Comparison of ENCODE assay signal across 18 cellular contexts in genomic region chr5:118937393-118938061, GRCh38. TPM values are rescaled to one million over a fixed set of nuclear protein-coding genes. Genes with fewer than 3 reads are reported as not detected.
DNase-seq lines count a peak whose midpoint lies in the region; ATAC-seq and TF ChIP-seq lines count a peak whose summit lies in the region.
"Had no signal": no experiment of that assay in that cellular context is flagged by ENCODE, and none has a peak within 500 bp of the region (broad histone marks: within the 10 kb centered on the region; RNA-seq: fewer than 3 reads in every experiment).

No MANE protein-coding gene starts in this region.

- no peak overlapping the region for H3K4me3 ChIP-seq in astrocyte of the spinal cord (ENCODE audit: low read depth, low read length)
- no peak overlapping the region for H3K4me3 ChIP-seq in MM.1S (ENCODE audit: low read length)
- H3K4me3 ChIP-seq: cardiac muscle cell, spleen, upper lobe of left lung had no signal

- no peak overlapping the region for H3K4me2 ChIP-seq in MM.1S (ENCODE audit: low read depth, low read length)

- H3K79me2 ChIP-seq in MM.1S (ENCODE audit: low read length) = no peaks in the 10 kb centered on the region

- ATAC-seq in activated naive CD8-positive, alpha-beta T cell treated with anti-CD3 and anti-CD28 coated beads, Interleukin-2, amount 50 U/mL, for 24 hours = peak; percentile 73
- ATAC-seq in HG03039 (IDR thresholded peaks at IDR 0.05; ENCODE audit: unreplicated experiment) (peak; percentile 54), GM21717 (IDR thresholded peaks at IDR 0.05; ENCODE audit: unreplicated experiment) (no peak)
- ATAC-seq in stimulated activated naive CD8-positive, alpha-beta T cell treated with anti-CD3 and anti-CD28 coated beads, Interleukin-15, amount 100 ng/mL, for 72 hours = peak; percentile 67
- ATAC-seq: T-cell had no signal

- TF ChIP-seq CTCF in astrocyte of the spinal cord (IDR thresholded peaks at IDR 0.05; ENCODE audit: low read depth, low read length) (no peak), MM.1S (IDR thresholded peaks at IDR 0.05; ENCODE audit: low read length) (no peak)

- in situ Hi-C loops in astrocyte of the spinal cord (cut with HindIII; ENCODE audit: low sequenced_read_pairs) = no loop called here

- H3K36me3 Mint-ChIP-seq in activated naive CD8-positive, alpha-beta T cell treated with anti-CD3 and anti-CD28 coated beads, Interleukin-2, amount 50 U/mL, for 24 hours (ENCODE audit: low read depth) = peaks cover 7% of the 10 kb centered on the region
- H3K36me3 Mint-ChIP-seq in activated naive CD8-positive, alpha-beta T cell treated with anti-CD3 and anti-CD28 coated beads for 36 hours = peaks cover 8% of the 10 kb centered on the region

- H3K27me3 Mint-ChIP-seq in activated naive CD8-positive, alpha-beta T cell treated with anti-CD3 and anti-CD28 coated beads, Interleukin-2, amount 50 U/mL, for 24 hours = no peaks in the 10 kb centered on the region
- no peaks in the 10 kb centered on the region for H3K27me3 Mint-ChIP-seq in activated naive CD8-positive, alpha-beta T cell treated with anti-CD3 and anti-CD28 coated beads for 36 hours
- no peaks in the 10 kb centered on the region for H3K27me3 Mint-ChIP-seq in stimulated activated naive CD8-positive, alpha-beta T cell treated with anti-CD3 and anti-CD28 coated beads, Interleukin-15, amount 100 ng/mL, for 72 hours
- H3K27me3 Mint-ChIP-seq: activated CD4-positive, alpha-beta T cell treated with anti-CD3 and anti-CD28 coated beads, Interleukin-2, amount 10 ng/mL, durations not matched to agents 24 days and 14 days; T-cell had no signal

- DNase-seq in activated naive CD8-positive, alpha-beta T cell treated with anti-CD3 and anti-CD28 coated beads, Interleukin-2, amount 50 U/mL, for 24 hours = no peak
- no peak for DNase-seq in activated naive CD8-positive, alpha-beta T cell treated with anti-CD3 and anti-CD28 coated beads for 36 hours
- DNase-seq in astrocyte of the spinal cord (ENCODE audit: low read depth, low spot score) = peak; percentile 1
- DNase-seq in stimulated activated naive CD8-positive, alpha-beta T cell treated with anti-CD3 and anti-CD28 coated beads, Interleukin-15, amount 100 ng/mL, for 72 hours = no peak
- DNase-seq in stimulated activated CD4-positive, alpha-beta T cell treated with anti-CD3 and anti-CD28 coated beads, Interleukin-2, amount 100 ng/mL, for 24 hours = no peak
- no peak for DNase-seq in MM.1S
- DNase-seq: activated CD4-positive, alpha-beta T cell treated with anti-CD3 and anti-CD28 coated beads, Interleukin-2, amount 10 ng/mL, durations not matched to agents 24 days and 14 days; activated effector memory CD4-positive, alpha-beta T cell treated with Interleukin-2 at 50 U/mL for 16 hours; hypothalamus; NCI-H187; spleen; T-cell; upper lobe of left lung had no signal

- no peak overlapping the region for H3K9ac ChIP-seq in MM.1S (ENCODE audit: low read length)

- H3K27me3 ChIP-seq in MM.1S (replicated peaks; ENCODE audit: insufficient read depth, low read length) = no peaks in the 10 kb centered on the region
- H3K27me3 ChIP-seq: cardiac muscle cell, neutrophil, spleen, upper lobe of left lung had no signal

- H2AFZ ChIP-seq in MM.1S (ENCODE audit: low read length) = no peak overlapping the region

- no peaks in the 10 kb centered on the region for H3K9me3 ChIP-seq in MM.1S (replicated peaks; ENCODE audit: insufficient read depth, low read length)
- H3K9me3 ChIP-seq: neutrophil, spleen, upper lobe of left lung had no signal

- H3K27ac Mint-ChIP-seq in activated naive CD8-positive, alpha-beta T cell treated with anti-CD3 and anti-CD28 coated beads, Interleukin-2, amount 50 U/mL, for 24 hours = no peak overlapping the region
- H3K27ac Mint-ChIP-seq in activated naive CD8-positive, alpha-beta T cell treated with anti-CD3 and anti-CD28 coated beads for 36 hours = no peak overlapping the region
- peak overlapping the region in 1 of 2 donors; percentile 17 for H3K27ac Mint-ChIP-seq in stimulated activated naive CD8-positive, alpha-beta T cell treated with anti-CD3 and anti-CD28 coated beads, Interleukin-15, amount 100 ng/mL, for 72 hours
- H3K27ac Mint-ChIP-seq: activated CD4-positive, alpha-beta T cell treated with anti-CD3 and anti-CD28 coated beads, Interleukin-2, amount 10 ng/mL, durations not matched to agents 24 days and 14 days; T-cell had no signal

- no peak overlapping the region for H3K27ac ChIP-seq in MM.1S (ENCODE audit: low read length)
- H3K27ac ChIP-seq: cardiac muscle cell, epithelial cell of prostate, neutrophil, spleen, upper lobe of left lung had no signal

- no peaks in the 10 kb centered on the region for H3K4me1 ChIP-seq in MM.1S (ENCODE audit: low read length)
- H3K4me1 ChIP-seq: spleen, upper lobe of left lung had no signal

- no peaks in the 10 kb centered on the region for H3K9me3 Mint-ChIP-seq in activated naive CD8-positive, alpha-beta T cell treated with anti-CD3 and anti-CD28 coated beads, Interleukin-2, amount 50 U/mL, for 24 hours
- no peaks in the 10 kb centered on the region for H3K9me3 Mint-ChIP-seq in activated naive CD8-positive, alpha-beta T cell treated with anti-CD3 and anti-CD28 coated beads for 36 hours
- H3K9me3 Mint-ChIP-seq in stimulated activated naive CD8-positive, alpha-beta T cell treated with anti-CD3 and anti-CD28 coated beads, Interleukin-15, amount 100 ng/mL, for 72 hours = no peaks in the 10 kb centered on the region
- H3K9me3 Mint-ChIP-seq: activated CD4-positive, alpha-beta T cell treated with anti-CD3 and anti-CD28 coated beads, Interleukin-2, amount 10 ng/mL, durations not matched to agents 24 days and 14 days; T-cell had no signal

- no peaks in the 10 kb centered on the region for H3F3A ChIP-seq in MM.1S (ENCODE audit: insufficient read depth, low read length)

- no peaks in the 10 kb centered on the region for H3K36me3 ChIP-seq in MM.1S (replicated peaks; ENCODE audit: insufficient read depth, low read length)
- H3K36me3 ChIP-seq: cardiac muscle cell, neutrophil, upper lobe of left lung had no signal

- peaks cover 5% of the 10 kb centered on the region for H3K4me1 Mint-ChIP-seq in activated naive CD8-positive, alpha-beta T cell treated with anti-CD3 and anti-CD28 coated beads, Interleukin-2, amount 50 U/mL, for 24 hours
- H3K4me1 Mint-ChIP-seq in activated naive CD8-positive, alpha-beta T cell treated with anti-CD3 and anti-CD28 coated beads for 36 hours = no peaks in the 10 kb centered on the region
- no peaks in the 10 kb centered on the region for H3K4me1 Mint-ChIP-seq in stimulated activated naive CD8-positive, alpha-beta T cell treated with anti-CD3 and anti-CD28 coated beads, Interleukin-15, amount 100 ng/mL, for 72 hours
- H3K4me1 Mint-ChIP-seq: activated CD4-positive, alpha-beta T cell treated with anti-CD3 and anti-CD28 coated beads, Interleukin-2, amount 10 ng/mL, durations not matched to agents 24 days and 14 days; T-cell had no signal

- no peaks in the 10 kb centered on the region for H4K20me1 ChIP-seq in MM.1S (ENCODE audit: insufficient read depth, low read length)

- no peak overlapping the region for H3K4me3 Mint-ChIP-seq in activated naive CD8-positive, alpha-beta T cell treated with anti-CD3 and anti-CD28 coated beads, Interleukin-2, amount 50 U/mL, for 24 hours
- H3K4me3 Mint-ChIP-seq in activated naive CD8-positive, alpha-beta T cell treated with anti-CD3 and anti-CD28 coated beads for 36 hours = no peak overlapping the region
- H3K4me3 Mint-ChIP-seq in stimulated activated naive CD8-positive, alpha-beta T cell treated with anti-CD3 and anti-CD28 coated beads, Interleukin-15, amount 100 ng/mL, for 72 hours = no peak overlapping the region
- H3K4me3 Mint-ChIP-seq: activated CD4-positive, alpha-beta T cell treated with anti-CD3 and anti-CD28 coated beads, Interleukin-2, amount 10 ng/mL, durations not matched to agents 24 days and 14 days; T-cell had no signal

- H3K9me2 ChIP-seq in MM.1S (replicated peaks; ENCODE audit: insufficient read depth, low read length) = no peaks in the 10 kb centered on the region

RNA-seq across cellular contexts. Expression of gene DTWD2, which starts 50.8 kb away (rescaled TPM):
- 1 to 10 TPM; 5.4 to 5.7 TPM for total RNA-seq in activated naive CD8-positive, alpha-beta T cell treated with anti-CD3 and anti-CD28 coated beads for 36 hours
